1 cellular context compared by ENCODE assay signal in the genomic region with DNA sequence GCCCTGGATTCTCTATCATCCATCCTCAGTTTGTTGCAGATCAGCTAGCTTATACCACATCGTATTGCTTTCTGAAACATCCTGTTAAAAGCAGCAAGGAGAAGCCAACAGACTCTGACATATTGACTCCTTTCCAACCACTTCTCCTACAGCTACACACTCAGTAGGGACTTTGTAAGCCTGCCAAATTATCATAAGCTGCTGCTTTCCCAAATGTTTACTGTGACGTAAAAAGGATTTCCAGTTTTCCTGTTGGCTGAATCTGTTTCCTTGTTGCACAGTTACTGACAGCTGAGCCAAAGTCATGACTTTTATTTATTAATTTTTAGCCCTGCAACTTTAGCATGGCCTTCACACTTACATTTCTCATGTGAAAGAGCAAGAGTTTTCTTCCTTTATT.
TF ChIP-seq lines count a peak whose summit lies in the region.

No MANE protein-coding gene starts in this region.

TF ChIP-seq in GM23338, 12 proteins besides CTCF, POLR2A, EP300 and RAD21 (continued from another document):
- TF ChIP-seq, protein P1, sequence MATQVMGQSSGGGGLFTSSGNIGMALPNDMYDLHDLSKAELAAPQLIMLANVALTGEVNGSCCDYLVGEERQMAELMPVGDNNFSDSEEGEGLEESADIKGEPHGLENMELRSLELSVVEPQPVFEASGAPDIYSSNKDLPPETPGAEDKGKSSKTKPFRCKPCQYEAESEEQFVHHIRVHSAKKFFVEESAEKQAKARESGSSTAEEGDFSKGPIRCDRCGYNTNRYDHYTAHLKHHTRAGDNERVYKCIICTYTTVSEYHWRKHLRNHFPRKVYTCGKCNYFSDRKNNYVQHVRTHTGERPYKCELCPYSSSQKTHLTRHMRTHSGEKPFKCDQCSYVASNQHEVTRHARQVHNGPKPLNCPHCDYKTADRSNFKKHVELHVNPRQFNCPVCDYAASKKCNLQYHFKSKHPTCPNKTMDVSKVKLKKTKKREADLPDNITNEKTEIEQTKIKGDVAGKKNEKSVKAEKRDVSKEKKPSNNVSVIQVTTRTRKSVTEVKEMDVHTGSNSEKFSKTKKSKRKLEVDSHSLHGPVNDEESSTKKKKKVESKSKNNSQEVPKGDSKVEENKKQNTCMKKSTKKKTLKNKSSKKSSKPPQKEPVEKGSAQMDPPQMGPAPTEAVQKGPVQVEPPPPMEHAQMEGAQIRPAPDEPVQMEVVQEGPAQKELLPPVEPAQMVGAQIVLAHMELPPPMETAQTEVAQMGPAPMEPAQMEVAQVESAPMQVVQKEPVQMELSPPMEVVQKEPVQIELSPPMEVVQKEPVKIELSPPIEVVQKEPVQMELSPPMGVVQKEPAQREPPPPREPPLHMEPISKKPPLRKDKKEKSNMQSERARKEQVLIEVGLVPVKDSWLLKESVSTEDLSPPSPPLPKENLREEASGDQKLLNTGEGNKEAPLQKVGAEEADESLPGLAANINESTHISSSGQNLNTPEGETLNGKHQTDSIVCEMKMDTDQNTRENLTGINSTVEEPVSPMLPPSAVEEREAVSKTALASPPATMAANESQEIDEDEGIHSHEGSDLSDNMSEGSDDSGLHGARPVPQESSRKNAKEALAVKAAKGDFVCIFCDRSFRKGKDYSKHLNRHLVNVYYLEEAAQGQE (IDR thresholded peaks at IDR 0.05; ENCODE audit: unreplicated experiment): no peak
- TF ChIP-seq EZH2phosphoT487 (IDR thresholded peaks at IDR 0.05; ENCODE audit: unreplicated experiment): no peak
- TF ChIP-seq STAT1 (IDR thresholded peaks at IDR 0.05; ENCODE audit: unreplicated experiment): no peak
- no peak for TF ChIP-seq POLR2AphosphoS5 (IDR thresholded peaks at IDR 0.05; ENCODE audit: low read depth)
TF ChIP-seq in GM23338: peak in this region for 0.
